In genomic region chr6:14966111-14966901, GRCh38 we compare ENCODE assay signal across 19 cellular contexts.
DNase-seq lines count a peak whose midpoint lies in the region; ATAC-seq and TF ChIP-seq lines count a peak whose summit lies in the region.
"Had no signal": no experiment of that assay in that cellular context is flagged by ENCODE, and none has a peak within 500 bp of the region (broad histone marks: within the 10 kb centered on the region; RNA-seq: fewer than 3 reads in every experiment).

No MANE protein-coding gene starts in this region.

- H3K4me1 Mint-ChIP-seq in activated CD8-positive, alpha-beta memory T cell treated with anti-CD3 and anti-CD28 coated beads, Interleukin-2, amount 10 ng/mL, durations not matched to agents 7 days and 5 days, result no peaks in the 10 kb centered on the region
- H3K4me1 Mint-ChIP-seq in activated naive CD4-positive, alpha-beta T cell treated with anti-CD3 and anti-CD28 coated beads, Interleukin-2, amount 10 ng/mL, durations not matched to agents 7 days and 5 days, result no peaks in the 10 kb centered on the region
- H3K4me1 Mint-ChIP-seq: T-cell had no signal

- H3K4me1 ChIP-seq in HUES48 (ENCODE audit: control insufficient read depth, insufficient read depth, low read length), result peaks cover 46% of the 10 kb centered on the region
- no peaks in the 10 kb centered on the region for H3K4me1 ChIP-seq in mammary epithelial cell (ENCODE audit: insufficient read depth, low read length)
- peaks cover 2% of the 10 kb centered on the region for H3K4me1 ChIP-seq in upper lobe of right lung
- H3K4me1 ChIP-seq: ascending aorta, Caco-2, foreskin keratinocyte had no signal

- peak overlapping the region; percentile 53 for H3K27ac ChIP-seq in HUES48 (ENCODE audit: low read depth, low read length)
- H3K27ac ChIP-seq in mammary epithelial cell (ENCODE audit: insufficient read depth, low read depth, low read length), result no peak overlapping the region
- no peak overlapping the region for H3K27ac ChIP-seq in upper lobe of right lung
- H3K27ac ChIP-seq: ascending aorta, foreskin keratinocyte, ovary had no signal

- H3K9me3 Mint-ChIP-seq in activated CD8-positive, alpha-beta memory T cell treated with anti-CD3 and anti-CD28 coated beads, Interleukin-2, amount 10 ng/mL, durations not matched to agents 7 days and 5 days (ENCODE audit: low read depth), result no peaks in the 10 kb centered on the region
- H3K9me3 Mint-ChIP-seq in activated naive CD4-positive, alpha-beta T cell treated with anti-CD3 and anti-CD28 coated beads, Interleukin-2, amount 10 ng/mL, durations not matched to agents 7 days and 5 days, result peaks cover 5% of the 10 kb centered on the region

- no peaks in the 10 kb centered on the region for H3K9me3 ChIP-seq in HUES48 (ENCODE audit: control insufficient read depth, insufficient read depth, low read length)
- H3K9me3 ChIP-seq in mammary epithelial cell (replicated peaks; ENCODE audit: insufficient read depth, low read length), result no peaks in the 10 kb centered on the region
- H3K9me3 ChIP-seq in upper lobe of right lung, result no peaks in the 10 kb centered on the region
- H3K9me3 ChIP-seq: ascending aorta, Caco-2, ovary had no signal

- TF ChIP-seq CTCF in mammary epithelial cell (conservative IDR thresholded peaks at IDR 0.05 in 1 of 2, IDR thresholded peaks at IDR 0.05 in 1 of 2; ENCODE audit: extremely low read depth in 1 of 2, insufficient read depth in 1 of 2, low read depth in 1 of 2, low read length in 2 of 2) (no peak), upper lobe of right lung (IDR thresholded peaks at IDR 0.05) (no peak)

- dilution Hi-C loops in mammary epithelial cell (cut with HindIII; ENCODE audit: low sequenced_read_pairs), result no loop called here

- ATAC-seq in activated CD8-positive, alpha-beta memory T cell treated with anti-CD3 and anti-CD28 coated beads, Interleukin-2, amount 10 ng/mL, durations not matched to agents 7 days and 5 days, result no peak
- ATAC-seq in upper lobe of right lung (no peak), HG03196 (IDR thresholded peaks at IDR 0.05; ENCODE audit: unreplicated experiment) (no peak)
- ATAC-seq: foreskin keratinocyte, T-cell had no signal

- no peak overlapping the region for H3K4me3 ChIP-seq in HUES48 (ENCODE audit: low read depth, low read length)
- no peak overlapping the region for H3K4me3 ChIP-seq in mammary epithelial cell (replicated peaks in 1 of 3; ENCODE audit: insufficient read depth in 1 of 3, low read depth in 2 of 3, low read length in 3 of 3)
- H3K4me3 ChIP-seq in upper lobe of right lung, result no peak overlapping the region
- H3K4me3 ChIP-seq: ascending aorta, ovary had no signal

- intact Hi-C loops in mammary epithelial cell (cut with micrococcal nuclease), result no loop called here
- intact Hi-C loops in upper lobe of right lung (cut with DNase I), result no loop called here

- H3K9ac ChIP-seq in HUES48 (ENCODE audit: low read depth, low read length), result 0 out of 2 replicates have a peak overlapping the region, but pooled peaks have one; percentile 8
- no peak overlapping the region for H3K9ac ChIP-seq in mammary epithelial cell (ENCODE audit: insufficient read depth, low read length)

- BruUV-seq in mammary epithelial cell (replicated peaks; lab: Mats Ljungman, UMichigan), result no TSS peak

- no peak overlapping the region for H3K4me2 ChIP-seq in mammary epithelial cell (ENCODE audit: insufficient read depth, low read depth, low read length)

- H2AFZ ChIP-seq in mammary epithelial cell (ENCODE audit: low read depth, low read length), result peak overlapping the region; percentile 40

- no peak overlapping the region for H3K27ac Mint-ChIP-seq in activated CD8-positive, alpha-beta memory T cell treated with anti-CD3 and anti-CD28 coated beads, Interleukin-2, amount 10 ng/mL, durations not matched to agents 7 days and 5 days
- no peak overlapping the region for H3K27ac Mint-ChIP-seq in activated naive CD4-positive, alpha-beta T cell treated with anti-CD3 and anti-CD28 coated beads, Interleukin-2, amount 10 ng/mL, durations not matched to agents 7 days and 5 days
- H3K27ac Mint-ChIP-seq: T-cell had no signal

- DNase-seq in AG20443 (ENCODE audit: low spot score) (peak; percentile 29), mammary epithelial cell (no peak), left kidney (ENCODE audit: low read depth, low spot score) (peak; percentile 85), upper lobe of right lung (no peak)
- no peak for DNase-seq in activated CD8-positive, alpha-beta memory T cell treated with anti-CD3 and anti-CD28 coated beads, Interleukin-2, amount 10 ng/mL, durations not matched to agents 7 days and 5 days
- DNase-seq in activated naive CD4-positive, alpha-beta T cell treated with anti-CD3 and anti-CD28 coated beads, Interleukin-2, amount 10 ng/mL, durations not matched to agents 7 days and 5 days, result no peak
- DNase-seq: activated CD4-positive, alpha-beta T cell treated with anti-CD3 and anti-CD28 coated beads, Interleukin-2, amount 50 U/mL, for 1 hour; activated naive CD4-positive, alpha-beta T cell; activated T-cell treated with anti-CD3 and anti-CD28 coated beads for 4 hours; Caco-2; foreskin keratinocyte; NCI-H1694 treated with DMSO at 0.1 percent for 48 hours; NCI-H510A; ovary; Right ventricle myocardium superior; T-cell had no signal

- H3K36me3 ChIP-seq in HUES48 (ENCODE audit: control insufficient read depth, insufficient read depth, low read length) (no peaks in the 10 kb centered on the region), mammary epithelial cell (ENCODE audit: insufficient read depth, low read length) (no peaks in the 10 kb centered on the region), upper lobe of right lung (no peaks in the 10 kb centered on the region)
- H3K36me3 ChIP-seq: ascending aorta, ovary had no signal

- CTCF ChIA-PET in mammary epithelial cell (lab: Charles Lee; ENCODE audit: low non-redundant PET), result no interaction called here
- CTCF ChIA-PET in activated CD8-positive, alpha-beta memory T cell treated with anti-CD3 and anti-CD28 coated beads, Interleukin-2, amount 10 ng/mL, durations not matched to agents 7 days and 5 days (lab: Charles Lee), result no interaction called here
- CTCF ChIA-PET in activated naive CD4-positive, alpha-beta T cell treated with anti-CD3 and anti-CD28 coated beads, Interleukin-2, amount 10 ng/mL, durations not matched to agents 7 days and 5 days (lab: Charles Lee), result interaction anchor here (0.5 kb wide), 1 partner anchor 1308 kb away, joined by 3 read pairs; no protein-coding TSS in a partner anchor

- H3K79me2 ChIP-seq in mammary epithelial cell (ENCODE audit: insufficient read depth, low read length), result no peaks in the 10 kb centered on the region

- WGBS in mammary epithelial cell (ENCODE audit: low coverage, missing lambda C conversion rate), result 60% methylated on average over 7 of the region's 8 CpGs

- H3K4me3 Mint-ChIP-seq in activated CD8-positive, alpha-beta memory T cell treated with anti-CD3 and anti-CD28 coated beads, Interleukin-2, amount 10 ng/mL, durations not matched to agents 7 days and 5 days, result no peak overlapping the region
- H3K4me3 Mint-ChIP-seq in activated naive CD4-positive, alpha-beta T cell treated with anti-CD3 and anti-CD28 coated beads, Interleukin-2, amount 10 ng/mL, durations not matched to agents 7 days and 5 days, result no peak overlapping the region
- H3K4me3 Mint-ChIP-seq: T-cell had no signal

- no peaks in the 10 kb centered on the region for H4K20me1 ChIP-seq in mammary epithelial cell (ENCODE audit: insufficient read depth, low read length)

- H3K36me3 Mint-ChIP-seq in activated CD8-positive, alpha-beta memory T cell treated with anti-CD3 and anti-CD28 coated beads, Interleukin-2, amount 10 ng/mL, durations not matched to agents 7 days and 5 days, result peaks cover 2% of the 10 kb centered on the region
- no peaks in the 10 kb centered on the region for H3K36me3 Mint-ChIP-seq in activated naive CD4-positive, alpha-beta T cell treated with anti-CD3 and anti-CD28 coated beads, Interleukin-2, amount 10 ng/mL, durations not matched to agents 7 days and 5 days
- H3K36me3 Mint-ChIP-seq: T-cell had no signal

- no peaks in the 10 kb centered on the region for H3K27me3 Mint-ChIP-seq in activated CD8-positive, alpha-beta memory T cell treated with anti-CD3 and anti-CD28 coated beads, Interleukin-2, amount 10 ng/mL, durations not matched to agents 7 days and 5 days
- no peaks in the 10 kb centered on the region for H3K27me3 Mint-ChIP-seq in activated naive CD4-positive, alpha-beta T cell treated with anti-CD3 and anti-CD28 coated beads, Interleukin-2, amount 10 ng/mL, durations not matched to agents 7 days and 5 days
- H3K27me3 Mint-ChIP-seq: T-cell had no signal

- in situ Hi-C loops in mammary epithelial cell (cut with MboI; ENCODE audit: low sequenced_read_pairs in 2 of 2), result no loop called here

- H3K27me3 ChIP-seq in HUES48 (ENCODE audit: control insufficient read depth, insufficient read depth, low read length) (no peaks in the 10 kb centered on the region), mammary epithelial cell (ENCODE audit: insufficient read depth, low read length) (no peaks in the 10 kb centered on the region), upper lobe of right lung (no peaks in the 10 kb centered on the region)
- H3K27me3 ChIP-seq: ascending aorta, foreskin keratinocyte, ovary had no signal

Comparison
In these comparisons a context has a peak if more than half of its experiments do, and no peak if none do; other contexts are left out.
1. DNase-seq: peak in AG20443 (single experiment) and left kidney (single experiment); none in mammary epithelial cell (single experiment), activated CD8-positive, alpha-beta memory T cell treated with anti-CD3 and anti-CD28 coated beads, Interleukin-2, amount 10 ng/mL, durations not matched to agents 7 days and 5 days (single experiment), activated naive CD4-positive, alpha-beta T cell treated with anti-CD3 and anti-CD28 coated beads, Interleukin-2, amount 10 ng/mL, durations not matched to agents 7 days and 5 days (single experiment) and upper lobe of right lung (single experiment).